1 cellular context compared by ENCODE assay signal in the genomic region with DNA sequence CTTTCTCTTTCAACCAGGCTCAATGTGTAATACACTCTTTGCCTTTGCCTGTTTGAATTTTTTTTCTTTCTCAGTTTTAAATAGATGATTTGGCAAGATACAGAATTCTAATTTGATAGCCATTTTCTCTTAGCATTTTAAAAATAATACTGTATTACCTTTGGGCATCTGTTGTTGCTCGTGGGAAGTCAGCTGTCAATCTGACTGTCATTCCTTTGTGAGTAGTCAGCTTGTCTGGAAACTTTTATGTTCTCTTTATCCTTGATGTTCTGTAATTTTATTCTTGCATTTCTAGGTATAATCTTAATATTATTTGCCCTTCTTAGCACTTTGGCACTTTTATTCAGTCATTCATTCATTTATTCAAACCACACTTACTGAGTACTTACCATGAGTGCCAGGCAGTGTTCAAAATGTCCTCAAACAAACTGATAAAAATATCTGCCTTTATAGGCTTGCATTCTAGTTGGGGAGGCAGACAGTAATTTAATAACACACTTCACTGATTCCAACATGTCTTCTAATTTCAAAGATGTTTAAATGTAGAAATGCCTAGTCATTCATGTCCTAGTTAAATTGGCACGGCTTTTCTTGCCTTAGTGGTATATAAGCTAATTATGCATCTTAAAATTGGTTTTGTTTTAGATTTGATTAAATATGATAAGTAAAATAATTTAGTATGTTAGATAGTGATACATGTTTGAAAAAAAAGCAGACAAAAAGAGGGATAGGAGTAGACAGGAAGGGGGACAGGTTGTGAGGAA.
TF ChIP-seq lines count a peak whose summit lies in the region.

No MANE protein-coding gene starts in this region.

TF ChIP-seq in GM23338, 12 proteins besides CTCF, POLR2A, EP300 and RAD21 (continued from another document):
- TF ChIP-seq, protein P1, sequence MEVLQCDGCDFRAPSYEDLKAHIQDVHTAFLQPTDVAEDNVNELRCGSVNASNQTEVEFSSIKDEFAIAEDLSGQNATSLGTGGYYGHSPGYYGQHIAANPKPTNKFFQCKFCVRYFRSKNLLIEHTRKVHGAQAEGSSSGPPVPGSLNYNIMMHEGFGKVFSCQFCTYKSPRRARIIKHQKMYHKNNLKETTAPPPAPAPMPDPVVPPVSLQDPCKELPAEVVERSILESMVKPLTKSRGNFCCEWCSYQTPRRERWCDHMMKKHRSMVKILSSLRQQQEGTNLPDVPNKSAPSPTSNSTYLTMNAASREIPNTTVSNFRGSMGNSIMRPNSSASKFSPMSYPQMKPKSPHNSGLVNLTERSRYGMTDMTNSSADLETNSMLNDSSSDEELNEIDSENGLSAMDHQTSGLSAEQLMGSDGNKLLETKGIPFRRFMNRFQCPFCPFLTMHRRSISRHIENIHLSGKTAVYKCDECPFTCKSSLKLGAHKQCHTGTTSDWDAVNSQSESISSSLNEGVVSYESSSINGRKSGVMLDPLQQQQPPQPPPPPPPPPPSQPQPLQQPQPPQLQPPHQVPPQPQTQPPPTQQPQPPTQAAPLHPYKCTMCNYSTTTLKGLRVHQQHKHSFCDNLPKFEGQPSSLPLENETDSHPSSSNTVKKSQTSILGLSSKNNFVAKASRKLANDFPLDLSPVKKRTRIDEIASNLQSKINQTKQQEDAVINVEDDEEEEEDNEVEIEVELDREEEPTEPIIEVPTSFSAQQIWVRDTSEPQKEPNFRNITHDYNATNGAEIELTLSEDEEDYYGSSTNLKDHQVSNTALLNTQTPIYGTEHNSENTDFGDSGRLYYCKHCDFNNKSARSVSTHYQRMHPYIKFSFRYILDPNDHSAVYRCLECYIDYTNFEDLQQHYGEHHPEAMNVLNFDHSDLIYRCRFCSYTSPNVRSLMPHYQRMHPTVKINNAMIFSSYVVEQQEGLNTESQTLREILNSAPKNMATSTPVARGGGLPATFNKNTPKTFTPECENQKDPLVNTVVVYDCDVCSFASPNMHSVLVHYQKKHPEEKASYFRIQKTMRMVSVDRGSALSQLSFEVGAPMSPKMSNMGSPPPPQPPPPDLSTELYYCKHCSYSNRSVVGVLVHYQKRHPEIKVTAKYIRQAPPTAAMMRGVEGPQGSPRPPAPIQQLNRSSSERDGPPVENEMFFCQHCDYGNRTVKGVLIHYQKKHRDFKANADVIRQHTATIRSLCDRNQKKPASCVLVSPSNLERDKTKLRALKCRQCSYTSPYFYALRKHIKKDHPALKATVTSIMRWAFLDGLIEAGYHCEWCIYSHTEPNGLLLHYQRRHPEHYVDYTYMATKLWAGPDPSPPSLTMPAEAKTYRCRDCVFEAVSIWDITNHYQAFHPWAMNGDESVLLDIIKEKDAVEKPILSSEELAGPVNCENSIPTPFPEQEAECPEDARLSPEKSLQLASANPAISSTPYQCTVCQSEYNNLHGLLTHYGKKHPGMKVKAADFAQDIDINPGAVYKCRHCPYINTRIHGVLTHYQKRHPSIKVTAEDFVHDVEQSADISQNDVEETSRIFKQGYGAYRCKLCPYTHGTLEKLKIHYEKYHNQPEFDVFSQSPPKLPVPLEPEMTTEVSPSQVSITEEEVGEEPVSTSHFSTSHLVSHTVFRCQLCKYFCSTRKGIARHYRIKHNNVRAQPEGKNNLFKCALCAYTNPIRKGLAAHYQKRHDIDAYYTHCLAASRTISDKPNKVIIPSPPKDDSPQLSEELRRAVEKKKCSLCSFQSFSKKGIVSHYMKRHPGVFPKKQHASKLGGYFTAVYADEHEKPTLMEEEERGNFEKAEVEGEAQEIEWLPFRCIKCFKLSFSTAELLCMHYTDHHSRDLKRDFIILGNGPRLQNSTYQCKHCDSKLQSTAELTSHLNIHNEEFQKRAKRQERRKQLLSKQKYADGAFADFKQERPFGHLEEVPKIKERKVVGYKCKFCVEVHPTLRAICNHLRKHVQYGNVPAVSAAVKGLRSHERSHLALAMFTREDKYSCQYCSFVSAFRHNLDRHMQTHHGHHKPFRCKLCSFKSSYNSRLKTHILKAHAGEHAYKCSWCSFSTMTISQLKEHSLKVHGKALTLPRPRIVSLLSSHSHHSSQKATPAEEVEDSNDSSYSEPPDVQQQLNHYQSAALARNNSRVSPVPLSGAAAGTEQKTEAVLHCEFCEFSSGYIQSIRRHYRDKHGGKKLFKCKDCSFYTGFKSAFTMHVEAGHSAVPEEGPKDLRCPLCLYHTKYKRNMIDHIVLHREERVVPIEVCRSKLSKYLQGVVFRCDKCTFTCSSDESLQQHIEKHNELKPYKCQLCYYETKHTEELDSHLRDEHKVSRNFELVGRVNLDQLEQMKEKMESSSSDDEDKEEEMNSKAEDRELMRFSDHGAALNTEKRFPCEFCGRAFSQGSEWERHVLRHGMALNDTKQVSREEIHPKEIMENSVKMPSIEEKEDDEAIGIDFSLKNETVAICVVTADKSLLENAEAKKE (CRISPR knock-in tag; IDR thresholded peaks at IDR 0.05) = no peak
- TF ChIP-seq ZNF114 (CRISPR knock-in tag; IDR thresholded peaks at IDR 0.05) (no peak), ZNF331 (CRISPR knock-in tag; IDR thresholded peaks at IDR 0.05; ENCODE audit: low read depth) (no peak), STAT1 (IDR thresholded peaks at IDR 0.05; ENCODE audit: unreplicated experiment) (no peak)
TF ChIP-seq in GM23338: peak in this region for 0.
